12 cellular contexts compared by ENCODE assay signal in the genomic region with DNA sequence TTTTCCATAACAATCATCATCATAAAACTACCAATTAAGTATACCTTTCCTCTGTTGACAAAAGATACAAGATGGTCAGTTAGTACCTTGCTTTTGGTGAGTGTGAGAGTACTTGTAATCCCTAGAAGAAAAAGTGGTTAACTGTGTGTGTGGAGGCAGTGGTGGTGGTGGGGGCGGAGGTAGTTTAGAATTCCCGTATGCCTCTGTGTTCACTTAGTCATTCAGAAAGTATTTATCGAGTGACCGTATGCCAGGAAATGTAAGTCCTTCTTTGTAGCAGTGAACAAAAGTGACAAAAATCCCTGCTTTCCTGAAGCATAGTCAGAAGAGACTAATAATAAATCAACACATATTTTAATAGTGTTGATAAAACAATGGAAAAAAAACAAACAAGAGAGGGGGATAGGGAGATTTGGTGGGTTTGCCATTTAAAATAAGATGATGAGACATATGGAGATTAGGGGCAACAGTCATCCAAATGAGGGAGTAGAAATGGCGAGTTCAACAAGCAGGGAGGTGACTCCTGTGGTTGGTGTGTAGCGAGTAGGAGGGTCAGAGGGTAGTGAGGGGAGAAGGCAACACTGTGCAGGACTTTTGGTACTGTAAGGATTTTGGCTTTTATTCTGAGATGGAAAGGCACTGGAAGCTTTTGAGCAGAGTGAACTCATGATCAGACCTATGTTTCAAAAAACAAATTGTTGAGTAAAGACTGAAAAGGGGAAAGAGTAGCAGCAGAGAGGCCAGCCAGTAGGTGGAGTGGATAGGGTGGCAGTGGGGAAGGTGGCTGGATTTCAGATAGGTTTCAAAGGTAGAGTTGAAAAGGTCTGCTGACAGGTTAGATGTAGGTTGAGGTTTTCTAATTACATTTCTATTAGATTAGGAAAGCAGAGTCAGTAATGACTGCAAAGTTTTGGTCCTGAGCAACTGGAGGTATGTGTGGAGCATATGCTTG. TPM values are rescaled to one million over a fixed set of nuclear protein-coding genes. Genes with fewer than 3 reads are reported as not detected.
DNase-seq lines count a peak whose midpoint lies in the region; ATAC-seq, FAIRE-seq and TF ChIP-seq lines count a peak whose summit lies in the region.
"Had no signal": no experiment of that assay in that cellular context is flagged by ENCODE, and none has a peak within 500 bp of the region (broad histone marks: within the 10 kb centered on the region; RNA-seq: fewer than 3 reads in every experiment).

No MANE protein-coding gene starts in this region.

- WGBS in sigmoid colon, 2 donors: 76 to 80% methylated on average over 6 of the region's 6 CpGs

- H3K36me3 ChIP-seq in keratinocyte (ENCODE audit: control insufficient read depth in 2 of 2, extremely low read depth in 1 of 2, insufficient read depth in 2 of 2, low read length in 2 of 2) (peaks cover 0 to 2% of the 10 kb centered on the region in 2 experiments), sigmoid colon (peaks cover 0 to 16% (median 0%) of the 10 kb centered on the region in 4 donors)
- H3K36me3 ChIP-seq: ovary had no signal

- no peak overlapping the region for H3K4me3 ChIP-seq in keratinocyte (ENCODE audit: control insufficient read depth in 2 of 3, extremely low read depth in 1 of 3, insufficient read depth in 2 of 3, low read depth in 1 of 3, low read length in 3 of 3)
- no peak overlapping the region for H3K4me3 ChIP-seq in sigmoid colon
- H3K4me3 ChIP-seq: ovary had no signal

- H3K4me3 Mint-ChIP-seq in activated T-helper 17 cell treated with anti-CD3 and anti-CD28 coated beads, Interleukin-2, amount 50 U/mL, for 72 hours: no peak overlapping the region
- no peak overlapping the region for H3K4me3 Mint-ChIP-seq in activated T-cell treated with anti-CD3 and anti-CD28 coated beads, Interleukin-2, amount 50 U/mL, for 24 hours

- no peaks in the 10 kb centered on the region for H3K4me1 ChIP-seq in keratinocyte (ENCODE audit: control insufficient read depth, extremely low read depth, insufficient read depth, low read length)
- H3K4me1 ChIP-seq in sigmoid colon: no peaks in the 10 kb centered on the region

- dilution Hi-C loops in keratinocyte (cut with MboI; ENCODE audit: extremely low pct_ligation_motif_present, low sequenced_read_pairs): no loop called here

- H3K9me1 ChIP-seq in keratinocyte (ENCODE audit: control insufficient read depth, extremely low read depth, insufficient read depth, low read length): no peaks in the 10 kb centered on the region

- peaks cover 6% of the 10 kb centered on the region for H3K27me3 Mint-ChIP-seq in activated T-helper 17 cell treated with anti-CD3 and anti-CD28 coated beads, Interleukin-2, amount 50 U/mL, for 72 hours
- H3K27me3 Mint-ChIP-seq in activated T-cell treated with anti-CD3 and anti-CD28 coated beads, Interleukin-2, amount 50 U/mL, for 24 hours: peaks cover 9% of the 10 kb centered on the region

- intact Hi-C loops in sigmoid colon (cut with DNase I) (no loop called here), posterior cingulate gyrus (cut with DNase I) (no loop called here)

- TF ChIP-seq CTCF in AG09319 (IDR thresholded peaks at IDR 0.05; ENCODE audit: low read depth, low read length) (no peak), keratinocyte (optimal IDR thresholded peaks at IDR 0.05 in 1 of 3, IDR thresholded peaks at IDR 0.05 in 1 of 3, conservative IDR thresholded peaks at IDR 0.05 in 1 of 3; ENCODE audit: extremely low read depth in 1 of 3, insufficient read depth in 2 of 3, low read length in 3 of 3) (no peak), sigmoid colon (IDR thresholded peaks at IDR 0.05) (no peak)

- H3K27ac Mint-ChIP-seq in activated T-helper 17 cell treated with anti-CD3 and anti-CD28 coated beads, Interleukin-2, amount 50 U/mL, for 72 hours: no peak overlapping the region
- no peak overlapping the region for H3K27ac Mint-ChIP-seq in activated T-cell treated with anti-CD3 and anti-CD28 coated beads, Interleukin-2, amount 50 U/mL, for 24 hours
- H3K27ac Mint-ChIP-seq: activated T-helper 2 cell treated with anti-CD3 and anti-CD28 coated beads, Interferon-gamma antibody, Interleukin-2, Interleukin-4, amounts not matched to agents 10 μg/mL and 5 μg/mL and 100 μg/mL, durations not matched to agents 14 hours and 24 hours and 36 hours had no signal

- peak; percentile 41 for FAIRE-seq in keratinocyte (lab: Jason Lieb, UNC)

- H3K9me3 Mint-ChIP-seq in activated T-helper 17 cell treated with anti-CD3 and anti-CD28 coated beads, Interleukin-2, amount 50 U/mL, for 72 hours: peaks cover under 1% of the 10 kb centered on the region
- H3K9me3 Mint-ChIP-seq in activated T-cell treated with anti-CD3 and anti-CD28 coated beads, Interleukin-2, amount 50 U/mL, for 24 hours: peaks cover 1% of the 10 kb centered on the region
- H3K9me3 Mint-ChIP-seq: activated T-helper 2 cell treated with anti-CD3 and anti-CD28 coated beads, Interferon-gamma antibody, Interleukin-2, Interleukin-4, amounts not matched to agents 10 μg/mL and 5 μg/mL and 100 μg/mL, durations not matched to agents 14 hours and 24 hours and 36 hours had no signal

- H3K79me2 ChIP-seq in keratinocyte (ENCODE audit: control insufficient read depth, insufficient read depth, low read length): no peaks in the 10 kb centered on the region

- DNase-seq in AG09319 (ENCODE audit: extremely low read depth, low read depth) (peak; percentile 23), keratinocyte (ENCODE audit: low read depth, low spot score) (no peak), sigmoid colon (no peak), posterior cingulate gyrus (no peak)
- no peak for DNase-seq in activated T-cell treated with anti-CD3 and anti-CD28 coated beads, Interleukin-2, amount 50 U/mL, for 24 hours
- DNase-seq: NCI-H2029, ovary, SW 1271 had no signal

- no peaks in the 10 kb centered on the region for H3K36me3 Mint-ChIP-seq in activated T-helper 17 cell treated with anti-CD3 and anti-CD28 coated beads, Interleukin-2, amount 50 U/mL, for 72 hours (ENCODE audit: low read depth)
- peaks cover 13% of the 10 kb centered on the region for H3K36me3 Mint-ChIP-seq in activated T-cell treated with anti-CD3 and anti-CD28 coated beads, Interleukin-2, amount 50 U/mL, for 24 hours (ENCODE audit: low read depth)

- no peaks in the 10 kb centered on the region for H3K9me3 ChIP-seq in keratinocyte (ENCODE audit: control insufficient read depth, low read depth, low read length)
- no peaks in the 10 kb centered on the region for H3K9me3 ChIP-seq in sigmoid colon
- H3K9me3 ChIP-seq: ovary had no signal

- no peak overlapping the region for H3K4me2 ChIP-seq in keratinocyte (ENCODE audit: control insufficient read depth, extremely low read depth, insufficient read depth, low read depth, low read length)

- no peak overlapping the region for H3K27ac ChIP-seq in keratinocyte (ENCODE audit: control insufficient read depth, insufficient read depth, low read length)
- no peak overlapping the region for H3K27ac ChIP-seq in sigmoid colon
- H3K27ac ChIP-seq: ovary had no signal

- no peaks in the 10 kb centered on the region for H4K20me1 ChIP-seq in keratinocyte (ENCODE audit: control insufficient read depth, extremely low read depth, insufficient read depth, low read length)

- ATAC-seq in HG02571 (IDR thresholded peaks at IDR 0.05; ENCODE audit: unreplicated experiment): peak; percentile 65
- ATAC-seq in activated T-helper 17 cell treated with anti-CD3 and anti-CD28 coated beads, Interleukin-2, amount 50 U/mL, for 72 hours (replicated peaks): peak; percentile 86
- no peak for ATAC-seq in HG03097 (IDR thresholded peaks at IDR 0.05; ENCODE audit: low FRiP score, unreplicated experiment)

- H3K4me1 Mint-ChIP-seq in activated T-helper 17 cell treated with anti-CD3 and anti-CD28 coated beads, Interleukin-2, amount 50 U/mL, for 72 hours: no peaks in the 10 kb centered on the region
- no peaks in the 10 kb centered on the region for H3K4me1 Mint-ChIP-seq in activated T-cell treated with anti-CD3 and anti-CD28 coated beads, Interleukin-2, amount 50 U/mL, for 24 hours (ENCODE audit: low read depth)

- H3K27me3 ChIP-seq in keratinocyte (ENCODE audit: control insufficient read depth, extremely low read depth, insufficient read depth, low read length) (no peaks in the 10 kb centered on the region), sigmoid colon (no peaks in the 10 kb centered on the region)
- H3K27me3 ChIP-seq: ovary had no signal

- TF ChIP-seq EP300 in sigmoid colon (IDR thresholded peaks at IDR 0.05): no peak

- TF ChIP-seq POLR2A in sigmoid colon (IDR thresholded peaks at IDR 0.05): no peak

- H3K9ac ChIP-seq in keratinocyte (ENCODE audit: control insufficient read depth, extremely low read depth, insufficient read depth, low read length): no peak overlapping the region

- no peak overlapping the region for H2AFZ ChIP-seq in keratinocyte (ENCODE audit: control insufficient read depth, low read length)

RNA-seq across cellular contexts. Expression of a gene that starts 40.3 kb away (rescaled TPM):
- not detected for total RNA-seq in activated T-helper 17 cell treated with anti-CD3 and anti-CD28 coated beads, Interleukin-2, amount 50 U/mL, for 72 hours
- polyA plus RNA-seq in keratinocyte (not detected in 3 replicates), sigmoid colon (not detected)
- polyA plus RNA-seq in keratinocyte (2011; ENCODE audit: low read depth): not detected
- polyA plus RNA-seq in keratinocyte (2011; cell fraction: cytosol; rRNA removed): not detected in 2 replicates
- not detected in 2 replicates for polyA plus RNA-seq in keratinocyte (2011; cell fraction: nucleus; rRNA removed)
- not detected in 2 replicates for polyA plus RNA-seq in keratinocyte (2012; ENCODE audit: low replicate concordance)
- not detected in 3 replicates for polyA minus RNA-seq in keratinocyte
- not detected for polyA minus RNA-seq in keratinocyte (2011; cell fraction: cytosol; rRNA and poly(A)+ RNA removed)
- not detected in 2 replicates for polyA minus RNA-seq in keratinocyte (2011; cell fraction: nucleus; rRNA and poly(A)+ RNA removed)
- total RNA-seq in sigmoid colon: not detected
- total RNA-seq: activated T-helper 2 cell treated with anti-CD3 and anti-CD28 coated beads, Interferon-gamma antibody, Interleukin-2, Interleukin-4, amounts not matched to agents 10 μg/mL and 5 μg/mL and 100 μg/mL, durations not matched to agents 14 hours and 24 hours and 36 hours had no signal
- polyA plus RNA-seq: ovary had no signal
